In genomic region chr10:24208661-24209420, GRCh38 we compare ENCODE assay signal across 8 cellular contexts. TPM values are rescaled to one million over a fixed set of nuclear protein-coding genes. Genes with fewer than 3 reads are reported as not detected.
DNase-seq lines count a peak whose midpoint lies in the region; ATAC-seq, FAIRE-seq and TF ChIP-seq lines count a peak whose summit lies in the region.

KIAA1217 (plus strand) TSS chr10:24209138; CDS start chr10:24209194, 56 bp downstream.

- TF ChIP-seq CTCF in DND-41 (IDR thresholded peaks at IDR 0.05; ENCODE audit: borderline replicate concordance, extremely low read depth, low read length, poor library complexity, severe bottlenecking) = no peak
- no peak for TF ChIP-seq CTCF in Peyer's patch (IDR thresholded peaks at IDR 0.05)
- no peak for TF ChIP-seq CTCF in endothelial cell of umbilical vein (IDR thresholded peaks at IDR 0.05; ENCODE audit: extremely low read depth in 1 of 2, insufficient read depth in 1 of 2, low read depth in 1 of 2, low read length in 2 of 2)
- no peak for TF ChIP-seq CTCF in mucosa of descending colon (IDR thresholded peaks at IDR 0.05)

- H3K4me3 ChIP-seq in DND-41 (ENCODE audit: low read depth in 1 of 2, low read length in 2 of 2) (peak within 1 kb of the TSS; percentile 22 to 50; a peak in 3 of 4 replicates), H7 (ENCODE audit: insufficient read depth, low read depth, low read length) (peak within 1 kb of the TSS; percentile 46), Peyer's patch (peak within 1 kb of the TSS; percentile 14 to 65 (median 42)), endothelial cell of umbilical vein (replicated peaks in 1 of 3; ENCODE audit: insufficient read depth in 1 of 3, low read depth in 1 of 3, low read length in 3 of 3) (peak within 1 kb of the TSS in 2 of 3 experiments; percentile 2 to 33), mucosa of descending colon (no peak within 1 kb of the TSS), aorta (ENCODE audit: low read length in 2 of 2) (peak within 1 kb of the TSS; percentile 81 to 93)

- CTCF ChIA-PET in endothelial cell of umbilical vein (lab: Charles Lee) = interaction anchor here (1.2 to 1.4 kb wide), 2 partner anchors 9 kb away, joined by 3 read pairs; no protein-coding TSS in a partner anchor

- peak within 1 kb of the TSS; percentile 65 for H3K27ac ChIP-seq in DND-41 (ENCODE audit: low read length)
- peak within 1 kb of the TSS; percentile 55 to 80 (median 70) for H3K27ac ChIP-seq in Peyer's patch
- H3K27ac ChIP-seq in endothelial cell of umbilical vein (ENCODE audit: insufficient read depth, low read depth, low read length) = no peak within 1 kb of the TSS
- H3K27ac ChIP-seq in aorta (ENCODE audit: low read depth in 1 of 2, low read length in 2 of 2) = peak within 1 kb of the TSS; percentile 5 to 39

- H3K79me2 ChIP-seq in DND-41 (ENCODE audit: insufficient read depth, low read length) = peaks cover 7% of the 10 kb centered on the region
- H3K79me2 ChIP-seq in endothelial cell of umbilical vein (ENCODE audit: control insufficient read depth, insufficient read depth, low read length) = no peaks in the 10 kb centered on the region

- H3K4me1 ChIP-seq in DND-41 (ENCODE audit: insufficient read depth, low read length) (peaks cover 22% of the 10 kb centered on the region), Peyer's patch (peaks cover 0 to 29% (median 0%) of the 10 kb centered on the region in 4 donors), endothelial cell of umbilical vein (ENCODE audit: control insufficient read depth, extremely low read depth, insufficient read depth, low read length) (no peaks in the 10 kb centered on the region), mucosa of descending colon (ENCODE audit: low read depth) (peaks cover 18% of the 10 kb centered on the region), aorta (ENCODE audit: control insufficient read depth in 1 of 2, insufficient read depth in 2 of 2, low read length in 2 of 2) (peaks cover 0 to 8% of the 10 kb centered on the region in 2 donors)

- BruUV-seq in endothelial cell of umbilical vein (replicated peaks; lab: Mats Ljungman, UMichigan) = no TSS peak

- ATAC-seq in DND-41 (ENCODE audit: insufficient read depth, low read depth) (peak; percentile 76), mucosa of descending colon (peak; percentile 71), aorta (ENCODE audit: low FRiP score) (peak; percentile 72)

- peak within 1 kb of the TSS; percentile 57 for H3K4me2 ChIP-seq in DND-41 (ENCODE audit: insufficient read depth, low read length)
- peak within 1 kb of the TSS; percentile 80 for H3K4me2 ChIP-seq in endothelial cell of umbilical vein (ENCODE audit: insufficient read depth, low read length)

- H3K36me3 ChIP-seq in DND-41 (ENCODE audit: insufficient read depth, low read length) (no peaks in the 10 kb centered on the region), H7 (replicated peaks; ENCODE audit: control insufficient read depth, insufficient read depth, low read length) (no peaks in the 10 kb centered on the region), Peyer's patch (no peaks in the 10 kb centered on the region), endothelial cell of umbilical vein (ENCODE audit: control insufficient read depth in 2 of 2, extremely low read depth in 1 of 2, insufficient read depth in 2 of 2, low read length in 2 of 2) (no peaks in the 10 kb centered on the region), mucosa of descending colon (ENCODE audit: low read depth) (no peaks in the 10 kb centered on the region), aorta (ENCODE audit: control insufficient read depth in 1 of 2, insufficient read depth in 2 of 2, low read length in 1 of 2) (no peaks in the 10 kb centered on the region)

- TF ChIP-seq POLR2A in Peyer's patch (IDR thresholded peaks at IDR 0.05) (no peak), endothelial cell of umbilical vein (IDR thresholded peaks at IDR 0.05; ENCODE audit: low read depth, low read length) (no peak)

- dilution Hi-C loops in endothelial cell of umbilical vein (cut with MboI; ENCODE audit: extremely low pct_ligation_motif_present, low sequenced_read_pairs) = no loop called here

- DNase-seq in DND-41 (peak; percentile 52), H7 (peak; percentile 81), Peyer's patch (peak in 2 of 3 donors; percentile 46 to 65), endothelial cell of umbilical vein (ENCODE audit: low read depth, low spot score) (peak; percentile 7), mucosa of descending colon (peak; percentile 61 to 73 (median 72)), aorta (peak; percentile 51 to 78), pons (ENCODE audit: low spot score) (no peak), NCI-H1092 (lab: John Stamatoyannopoulos, UW) (no peak)

- FAIRE-seq in endothelial cell of umbilical vein (lab: Jason Lieb, UNC) = no peak

- H3K27me3 ChIP-seq in DND-41 (ENCODE audit: insufficient read depth, low read length, poor library complexity) = no peaks in the 10 kb centered on the region
- no peaks in the 10 kb centered on the region for H3K27me3 ChIP-seq in H7 (ENCODE audit: control insufficient read depth, insufficient read depth, low read length)
- no peaks in the 10 kb centered on the region for H3K27me3 ChIP-seq in Peyer's patch
- H3K27me3 ChIP-seq in endothelial cell of umbilical vein (ENCODE audit: control insufficient read depth in 2 of 2, insufficient read depth in 2 of 2, low read length in 2 of 2) = no peaks in the 10 kb centered on the region
- no peaks in the 10 kb centered on the region for H3K27me3 ChIP-seq in aorta (ENCODE audit: control insufficient read depth in 1 of 2, insufficient read depth in 2 of 2, low read length in 1 of 2)

- intact Hi-C loops in endothelial cell of umbilical vein (cut with micrococcal nuclease) (no loop called here), mucosa of descending colon (cut with DNase I, micrococcal nuclease) (no loop called here), aorta (cut with DNase I) (loop anchor here in 1 of 2 donors (5.0 kb wide), 1 partner anchor 153 kb away; no protein-coding TSS in a partner anchor)

- H2AFZ ChIP-seq in DND-41 (ENCODE audit: low read depth, low read length) (peak within 1 kb of the TSS; percentile 73), endothelial cell of umbilical vein (ENCODE audit: low read depth, low read length) (peak within 1 kb of the TSS; percentile 30)

- H4K20me1 ChIP-seq in DND-41 (ENCODE audit: insufficient read depth, low read length) (no peaks in the 10 kb centered on the region), endothelial cell of umbilical vein (replicated peaks; ENCODE audit: control insufficient read depth, extremely low read depth, insufficient read depth, low read length) (no peaks in the 10 kb centered on the region)

- H3K9ac ChIP-seq in DND-41 (ENCODE audit: low read depth, low read length) = peak within 1 kb of the TSS; percentile 51
- peak within 1 kb of the TSS; percentile 2 for H3K9ac ChIP-seq in endothelial cell of umbilical vein (replicated peaks; ENCODE audit: extremely low read depth, insufficient read depth, low read length)

- WGBS in aorta, 2 donors = 1% methylated on average over 34 of the region's 34 CpGs

- no peaks in the 10 kb centered on the region for H3K9me1 ChIP-seq in endothelial cell of umbilical vein (replicated peaks; ENCODE audit: control insufficient read depth, extremely low read depth, insufficient read depth, low read length)

- POLR2A ChIA-PET in endothelial cell of umbilical vein (lab: Charles Lee) = interaction anchor here (0.7 kb wide), 1 partner anchor 214 kb away, joined by 4 read pairs; no protein-coding TSS in a partner anchor

- H3K9me3 ChIP-seq in DND-41 (ENCODE audit: insufficient read depth, low read length, severe bottlenecking) (no peaks in the 10 kb centered on the region), Peyer's patch (no peaks in the 10 kb centered on the region), endothelial cell of umbilical vein (replicated peaks; ENCODE audit: control insufficient read depth, insufficient read depth, low read length) (no peaks in the 10 kb centered on the region), mucosa of descending colon (no peaks in the 10 kb centered on the region), aorta (ENCODE audit: control insufficient read depth, low read length) (no peaks in the 10 kb centered on the region)

TF ChIP-seq in endothelial cell of umbilical vein, 7 proteins besides CTCF, POLR2A, EP300 and RAD21:
- no peak for TF ChIP-seq GATA2 (IDR thresholded peaks at IDR 0.05; ENCODE audit: insufficient read depth, insufficient read length, low read depth, low read length)
- TF ChIP-seq POLR2AphosphoS5 (IDR thresholded peaks at IDR 0.05; ENCODE audit: insufficient read depth, low read depth, low read length) = no peak
- no peak for TF ChIP-seq MAX (IDR thresholded peaks at IDR 0.05; ENCODE audit: insufficient read depth, insufficient read length)
- no peak for TF ChIP-seq FOS (IDR thresholded peaks at IDR 0.05; ENCODE audit: borderline replicate concordance, insufficient read depth, low read length)
- no peak for TF ChIP-seq EZH2 (IDR thresholded peaks at IDR 0.05; ENCODE audit: borderline replicate concordance, low read depth, low read length, severe bottlenecking)
- no peak for TF ChIP-seq JUN (IDR thresholded peaks at IDR 0.05; ENCODE audit: borderline replicate concordance, insufficient read depth, insufficient read length, low read depth)
- no peak for TF ChIP-seq MYC (IDR thresholded peaks at IDR 0.05; ENCODE audit: low read depth, low read length)

RNA-seq across cellular contexts. Expression of gene KIAA1217, which starts in this region (rescaled TPM):
- 3.0 and 3.7 TPM in 2 replicates for total RNA-seq in H7 (2014; rRNA removed; shearing (Covaris generic))
- total RNA-seq in Peyer's patch (100 to 1,000 TPM in 1 of 4 donors, 10 to 100 TPM in 3; 46.9 to 108 (median 61.5) TPM), endothelial cell of umbilical vein (3.1 and 10.3 TPM in 2 replicates), mucosa of descending colon (10 to 100 TPM; 49.5 to 94.5 (median 63.9) TPM), aorta (10 to 100 TPM; 15.9 to 18.3 TPM)
- polyA plus RNA-seq in endothelial cell of umbilical vein (0.68 and 0.83 TPM in 2 replicates), aorta (1 to 10 TPM; 2.5 to 6.3 TPM)
- polyA plus RNA-seq in endothelial cell of umbilical vein (2011; cell fraction: cytosol; rRNA removed) = 0.58 and 0.67 TPM in 2 replicates
- polyA plus RNA-seq in endothelial cell of umbilical vein (2011; cell fraction: nucleus; rRNA removed) = 6.2 and 6.9 TPM in 2 replicates
- 3.6 and 4.5 TPM in 2 replicates for polyA plus RNA-seq in endothelial cell of umbilical vein (2012)
- 2.4 and 2.9 TPM in 2 replicates for polyA minus RNA-seq in endothelial cell of umbilical vein
- polyA minus RNA-seq in endothelial cell of umbilical vein (2011; cell fraction: cytosol; rRNA and poly(A)+ RNA removed) = 0.61 TPM
- polyA minus RNA-seq in endothelial cell of umbilical vein (2011; cell fraction: nucleus; rRNA and poly(A)+ RNA removed) = 8.2 and 8.6 TPM in 2 replicates

Comparison
In these comparisons a context has a peak if more than half of its experiments do, and no peak if none do; other contexts are left out.
1. DNase-seq: peak in DND-41 (single experiment), H7 (single experiment), Peyer's patch (2 of 3), endothelial cell of umbilical vein (single experiment), mucosa of descending colon (3 of 3) and aorta (2 of 2); none in pons (single experiment) and NCI-H1092 (single experiment).
2. Peak in every context shown above with its lines, with median percentiles within 50 percentile points of each other: ATAC-seq.